In genomic region chr7:81181066-81181465, GRCh38 we compare ENCODE assay signal across 7 cellular contexts.
"Had no signal": no experiment of that assay in that cellular context is flagged by ENCODE, and none has a peak within 500 bp of the region (broad histone marks: within the 10 kb centered on the region; RNA-seq: fewer than 3 reads in every experiment).

No MANE protein-coding gene starts in this region.

- H3K4me1 Mint-ChIP-seq: GM23338, H9 had no signal

- H2AFZ ChIP-seq: GM23338 had no signal

- H3K27ac Mint-ChIP-seq: GM23338 had no signal

- H3K27ac ChIP-seq: HL-60 had no signal

- H3K4me3 Mint-ChIP-seq: GM23338, H9 had no signal

- DNase-seq: HCEC 1CT, IMR-90, KG1 had no signal

- ATAC-seq: K562 had no signal

- H3K4me3 ChIP-seq: GM23338, K562 had no signal
